In the genomic region with DNA sequence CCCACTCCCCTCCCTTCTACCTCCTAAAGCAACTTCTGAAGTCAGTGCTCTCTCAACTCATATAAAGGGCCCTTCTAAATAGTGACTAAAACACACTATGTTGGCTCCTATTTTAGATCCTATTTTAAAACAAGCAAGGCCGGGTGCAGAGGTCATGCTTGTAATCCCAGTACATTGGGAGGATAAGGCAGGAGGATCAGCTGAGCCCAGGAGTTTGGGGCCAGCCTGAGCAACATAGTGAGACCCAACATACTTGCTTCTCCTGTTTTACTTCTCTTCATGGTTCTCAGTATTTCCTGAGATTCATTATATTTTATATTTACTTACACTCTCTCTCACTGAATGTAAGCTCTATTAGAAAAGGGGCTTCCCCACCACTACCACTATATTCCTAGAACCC, we compare ENCODE assay signal across 17 cellular contexts. TPM values are rescaled to one million over a fixed set of nuclear protein-coding genes. Genes with fewer than 3 reads are reported as not detected.
A peak's percentile ranks its signal among the peaks of the same experiment; 100 is the strongest.
DNase-seq lines count a peak whose midpoint lies in the region; ATAC-seq, FAIRE-seq and TF ChIP-seq lines count a peak whose summit lies in the region.
"Had no signal": no experiment of that assay in that cellular context is flagged by ENCODE, and none has a peak within 500 bp of the region (broad histone marks: within the 10 kb centered on the region; RNA-seq: fewer than 3 reads in every experiment).

No MANE protein-coding gene starts in this region.

- no peak for FAIRE-seq in astrocyte (lab: Jason Lieb, UNC)

- H3K36me3 ChIP-seq in astrocyte (ENCODE audit: insufficient read depth, low read length) (no peaks in the 10 kb centered on the region), subcutaneous abdominal adipose tissue (ENCODE audit: control insufficient read depth in 5 of 5, insufficient read depth in 5 of 5, low read length in 5 of 5) (no peaks in the 10 kb centered on the region)
- H3K36me3 ChIP-seq: HAP-1 had no signal

- H3K9ac ChIP-seq in astrocyte (ENCODE audit: low read length) (no peak overlapping the region), subcutaneous abdominal adipose tissue (ENCODE audit: low read length in 5 of 5) (no peak overlapping the region)
- H3K9ac ChIP-seq: BLaER1 treated with 17β-estradiol and CSF1 and Interleukin-3, amounts not matched to agents 10 nM and 100 nM had no signal

- peaks cover 92% of the 10 kb centered on the region for H3K79me2 ChIP-seq in astrocyte (ENCODE audit: insufficient read depth, low read length)

- no peak overlapping the region for H3K27ac ChIP-seq in astrocyte (ENCODE audit: low read depth, low read length)
- H3K27ac ChIP-seq in subcutaneous abdominal adipose tissue (ENCODE audit: low read depth, low read length): peak overlapping the region; percentile 22

- no peak for ATAC-seq in activated naive CD8-positive, alpha-beta T cell treated with anti-CD3 and anti-CD28 coated beads, Interleukin-2, amount 50 U/mL, for 24 hours
- peak; percentile 67 for ATAC-seq in esophagus mucosa
- no peak for ATAC-seq in GM19463 (IDR thresholded peaks at IDR 0.05; ENCODE audit: unreplicated experiment)

- H3K9me3 ChIP-seq in astrocyte (ENCODE audit: insufficient read depth, low read depth, low read length) (no peaks in the 10 kb centered on the region), subcutaneous abdominal adipose tissue (ENCODE audit: control insufficient read depth in 5 of 5, low read length in 5 of 5) (no peaks in the 10 kb centered on the region)
- H3K9me3 ChIP-seq: BLaER1 treated with 17β-estradiol and CSF1 and Interleukin-3, amounts not matched to agents 10 nM and 100 nM; HAP-1 had no signal

- peak overlapping the region; percentile 49 for H3K4me2 ChIP-seq in astrocyte (ENCODE audit: low read length)

- H3K27me3 ChIP-seq in astrocyte (ENCODE audit: insufficient read depth, low read length) (no peaks in the 10 kb centered on the region), subcutaneous abdominal adipose tissue (ENCODE audit: control insufficient read depth in 5 of 5, insufficient read depth in 4 of 5, low read length in 5 of 5) (no peaks in the 10 kb centered on the region)
- H3K27me3 ChIP-seq: BLaER1 treated with 17β-estradiol and CSF1 and Interleukin-3, amounts not matched to agents 10 nM and 100 nM had no signal

- no peaks in the 10 kb centered on the region for H3K9me3 Mint-ChIP-seq in activated naive CD8-positive, alpha-beta T cell (ENCODE audit: low read depth)
- no peaks in the 10 kb centered on the region for H3K9me3 Mint-ChIP-seq in activated naive CD8-positive, alpha-beta T cell treated with anti-CD3 and anti-CD28 coated beads, Interleukin-2, amount 50 U/mL, for 24 hours
- no peaks in the 10 kb centered on the region for H3K9me3 Mint-ChIP-seq in astrocyte (ENCODE audit: unreplicated experiment)

- peaks cover 84% of the 10 kb centered on the region for H4K20me1 ChIP-seq in astrocyte (ENCODE audit: insufficient read depth, low read length)

- H3K27me3 Mint-ChIP-seq in activated naive CD8-positive, alpha-beta T cell: no peaks in the 10 kb centered on the region
- no peaks in the 10 kb centered on the region for H3K27me3 Mint-ChIP-seq in activated naive CD8-positive, alpha-beta T cell treated with anti-CD3 and anti-CD28 coated beads, Interleukin-2, amount 50 U/mL, for 24 hours
- no peaks in the 10 kb centered on the region for H3K27me3 Mint-ChIP-seq in astrocyte (ENCODE audit: low read depth, unreplicated experiment)

- no peak for DNase-seq in activated naive CD8-positive, alpha-beta T cell treated with anti-CD3 and anti-CD28 coated beads, Interleukin-2, amount 50 U/mL, for 24 hours
- DNase-seq in astrocyte (ENCODE audit: low read depth) (no peak), kidney glomerular epithelial cell (lab: John Stamatoyannopoulos, UW) (no peak), activated gamma-delta T cell treated with Interleukin-2 at 50 U/mL for 16 hours (no peak)
- DNase-seq: 8988T; COR-L47; NCI-H1092; NCI-H1694 treated with DMSO at 0.1 percent for 48 hours; NCI-H69; NK-92 treated with Interleukin-12 subunit alpha and Interleukin-12 subunit beta, amount 100 ng/mL, for 24 hours; OCI-M1 had no signal

- peak overlapping the region; percentile 19 for H3K27ac Mint-ChIP-seq in activated naive CD8-positive, alpha-beta T cell
- no peak overlapping the region for H3K27ac Mint-ChIP-seq in activated naive CD8-positive, alpha-beta T cell treated with anti-CD3 and anti-CD28 coated beads, Interleukin-2, amount 50 U/mL, for 24 hours
- H3K27ac Mint-ChIP-seq in astrocyte (ENCODE audit: unreplicated experiment): peak overlapping the region; percentile 64

- no peak for TF ChIP-seq CTCF in astrocyte (IDR thresholded peaks at IDR 0.05; ENCODE audit: insufficient read depth, low read depth, low read length)

- H3K4me1 ChIP-seq in astrocyte (ENCODE audit: insufficient read depth, low read length) (peaks cover 31% of the 10 kb centered on the region), subcutaneous abdominal adipose tissue (ENCODE audit: control insufficient read depth in 5 of 5, insufficient read depth in 5 of 5, low read length in 5 of 5) (peaks cover 3 to 44% (median 34%) of the 10 kb centered on the region in 5 donors)
- H3K4me1 ChIP-seq: HAP-1 had no signal

- H3K4me3 ChIP-seq in astrocyte (ENCODE audit: insufficient read depth, low read depth, low read length) (no peak overlapping the region), subcutaneous abdominal adipose tissue (ENCODE audit: low read depth in 1 of 5, low read length in 5 of 5) (no peak overlapping the region)
- H3K4me3 ChIP-seq: BLaER1 treated with 17β-estradiol and CSF1 and Interleukin-3, amounts not matched to agents 10 nM and 100 nM; HAP-1 had no signal

- peaks cover 35% of the 10 kb centered on the region for H3K4me1 Mint-ChIP-seq in activated naive CD8-positive, alpha-beta T cell (ENCODE audit: low read depth)
- peaks cover 27% of the 10 kb centered on the region for H3K4me1 Mint-ChIP-seq in activated naive CD8-positive, alpha-beta T cell treated with anti-CD3 and anti-CD28 coated beads, Interleukin-2, amount 50 U/mL, for 24 hours
- peaks cover 63% of the 10 kb centered on the region for H3K4me1 Mint-ChIP-seq in astrocyte (ENCODE audit: low read depth, unreplicated experiment)

- H3K36me3 Mint-ChIP-seq in activated naive CD8-positive, alpha-beta T cell: peaks cover 8% of the 10 kb centered on the region
- peaks cover 1% of the 10 kb centered on the region for H3K36me3 Mint-ChIP-seq in activated naive CD8-positive, alpha-beta T cell treated with anti-CD3 and anti-CD28 coated beads, Interleukin-2, amount 50 U/mL, for 24 hours (ENCODE audit: low read depth)
- H3K36me3 Mint-ChIP-seq in astrocyte (ENCODE audit: low read depth, unreplicated experiment): no peaks in the 10 kb centered on the region

- H3K4me3 Mint-ChIP-seq in activated naive CD8-positive, alpha-beta T cell: no peak overlapping the region
- H3K4me3 Mint-ChIP-seq in activated naive CD8-positive, alpha-beta T cell treated with anti-CD3 and anti-CD28 coated beads, Interleukin-2, amount 50 U/mL, for 24 hours: no peak overlapping the region
- H3K4me3 Mint-ChIP-seq in astrocyte (ENCODE audit: unreplicated experiment): peak overlapping the region; percentile 18

- H2AFZ ChIP-seq in astrocyte (ENCODE audit: low read depth, low read length): no peak overlapping the region

RNA-seq across cellular contexts. Expression of a gene that starts 42.5 kb away (rescaled TPM):
- total RNA-seq in astrocyte: 77.1 and 82.2 TPM in 2 replicates
- 17.1 TPM for total RNA-seq in esophagus mucosa
